ENCODE assay signal across 14 cellular contexts in the genomic region with DNA sequence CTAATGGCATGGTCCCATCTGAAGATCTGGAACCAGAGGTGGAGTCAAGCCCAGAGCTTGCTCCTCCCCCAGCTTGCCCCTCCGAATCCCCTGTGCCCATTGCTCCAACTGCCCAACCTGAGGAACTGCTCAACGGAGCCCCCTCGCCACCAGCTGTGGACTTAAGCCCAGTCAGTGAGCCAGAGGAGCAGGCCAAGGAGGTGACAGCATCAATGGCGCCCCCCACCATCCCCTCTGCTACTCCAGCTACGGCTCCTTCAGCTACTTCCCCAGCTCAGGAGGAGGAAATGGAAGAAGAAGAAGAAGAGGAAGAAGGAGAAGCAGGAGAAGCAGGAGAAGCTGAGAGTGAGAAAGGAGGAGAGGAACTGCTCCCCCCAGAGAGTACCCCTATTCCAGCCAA. TPM values are rescaled to one million over a fixed set of nuclear protein-coding genes. Genes with fewer than 3 reads are reported as not detected.
DNase-seq lines count a peak whose midpoint lies in the region; ATAC-seq, FAIRE-seq and TF ChIP-seq lines count a peak whose summit lies in the region.
"Had no signal": no experiment of that assay in that cellular context is flagged by ENCODE, and none has a peak within 500 bp of the region (broad histone marks: within the 10 kb centered on the region; RNA-seq: fewer than 3 reads in every experiment).

No MANE protein-coding gene starts in this region.

- DNase-seq in stimulated activated naive CD8-positive, alpha-beta T cell treated with anti-CD3 and anti-CD28 coated beads, Interleukin-15, Interleukin-2, amounts not matched to agents 100 U/mL and 50 U/mL, for 24 hours = no peak
- DNase-seq in astrocyte (ENCODE audit: low read depth) (no peak), vagina (ENCODE audit: extremely low spot score in 2 of 2) (no peak), NCI-H128 (lab: John Stamatoyannopoulos, UW; ENCODE audit: unreplicated experiment) (no peak), tibial nerve (ENCODE audit: low spot score in 2 of 2) (no peak), NCI-H510A treated with DMSO at 0.1 percent for 48 hours (lab: John Stamatoyannopoulos, UW) (no peak)
- DNase-seq: foreskin melanocyte; NCI-H146; NCI-H345; NK-92 treated with Interleukin-12 subunit alpha and Interleukin-12 subunit beta, amount 100 ng/mL, for 24 hours; SHP77 treated with DMSO at 0.1 percent for 48 hours had no signal

- peaks cover 99% of the 10 kb centered on the region for H3K79me2 ChIP-seq in astrocyte (ENCODE audit: insufficient read depth, low read length)

- H3K4me3 Mint-ChIP-seq in stimulated activated naive CD8-positive, alpha-beta T cell treated with anti-CD3 and anti-CD28 coated beads, Interleukin-15, Interleukin-2, amounts not matched to agents 100 ng/mL and 50 ng/mL, for 24 hours = no peak overlapping the region
- no peak overlapping the region for H3K4me3 Mint-ChIP-seq in astrocyte (ENCODE audit: unreplicated experiment)

- H3K27ac ChIP-seq in astrocyte (ENCODE audit: low read depth, low read length) (no peak overlapping the region), neutrophil (peak overlapping the region; percentile 67), vagina (peak overlapping the region; percentile 95), tibial nerve (peak overlapping the region in 2 of 4 donors; percentile 38 to 96)

- H3K4me2 ChIP-seq in astrocyte (ENCODE audit: low read length) = no peak overlapping the region

- no peak for FAIRE-seq in astrocyte (lab: Jason Lieb, UNC)

- WGBS in tibial nerve, 2 donors = 81 to 85% methylated on average over 5 of the region's 5 CpGs

- peaks cover 30% of the 10 kb centered on the region for H3K4me1 ChIP-seq in astrocyte (ENCODE audit: insufficient read depth, low read length)
- peaks cover 6 to 20% of the 10 kb centered on the region in 2 experiments for H3K4me1 ChIP-seq in neutrophil (ENCODE audit: control insufficient read depth in 1 of 2, insufficient read depth in 1 of 2, low read depth in 1 of 2, low read length in 1 of 2)
- peaks cover 53% of the 10 kb centered on the region for H3K4me1 ChIP-seq in vagina
- H3K4me1 ChIP-seq in tibial nerve = peaks cover 0 to 67% (median 31%) of the 10 kb centered on the region in 4 donors

- H2AFZ ChIP-seq in astrocyte (ENCODE audit: low read depth, low read length) = no peak overlapping the region

- TF ChIP-seq POLR2A in vagina (IDR thresholded peaks at IDR 0.05) (no peak), tibial nerve (IDR thresholded peaks at IDR 0.05) (no peak)

- H3K4me3 ChIP-seq in astrocyte (ENCODE audit: insufficient read depth, low read depth, low read length) (no peak overlapping the region), neutrophil (ENCODE audit: low read depth in 1 of 2, low read length in 1 of 2) (no peak overlapping the region), vagina (no peak overlapping the region), tibial nerve (no peak overlapping the region)

- H3K27ac Mint-ChIP-seq in stimulated activated naive CD8-positive, alpha-beta T cell treated with anti-CD3 and anti-CD28 coated beads, Interleukin-15, Interleukin-2, amounts not matched to agents 100 ng/mL and 50 ng/mL, for 24 hours = peak overlapping the region; percentile 40
- peak overlapping the region; percentile 58 for H3K27ac Mint-ChIP-seq in astrocyte (ENCODE audit: unreplicated experiment)
- H3K27ac Mint-ChIP-seq: progenitor cell of endocrine pancreas had no signal

- no peak overlapping the region for H3K9ac ChIP-seq in astrocyte (ENCODE audit: low read length)

- no peaks in the 10 kb centered on the region for H3K9me3 Mint-ChIP-seq in stimulated activated naive CD8-positive, alpha-beta T cell treated with anti-CD3 and anti-CD28 coated beads, Interleukin-15, Interleukin-2, amounts not matched to agents 100 ng/mL and 50 ng/mL, for 24 hours
- no peaks in the 10 kb centered on the region for H3K9me3 Mint-ChIP-seq in astrocyte (ENCODE audit: unreplicated experiment)

- no peak for ATAC-seq in stimulated activated naive CD8-positive, alpha-beta T cell treated with anti-CD3 and anti-CD28 coated beads, Interleukin-15, Interleukin-2, amounts not matched to agents 100 U/mL and 50 U/mL, for 24 hours

- H3K9me3 ChIP-seq in astrocyte (ENCODE audit: insufficient read depth, low read depth, low read length) (no peaks in the 10 kb centered on the region), neutrophil (no peaks in the 10 kb centered on the region), vagina (no peaks in the 10 kb centered on the region), tibial nerve (no peaks in the 10 kb centered on the region)

- no peak for TF ChIP-seq EP300 in tibial nerve (IDR thresholded peaks at IDR 0.05)

- H3K36me3 ChIP-seq in astrocyte (ENCODE audit: insufficient read depth, low read length) (peaks cover 71% of the 10 kb centered on the region), neutrophil (peaks cover 67% of the 10 kb centered on the region), vagina (peaks cover 20 to 71% of the 10 kb centered on the region in 2 donors), tibial nerve (peaks cover 12 to 85% (median 50%) of the 10 kb centered on the region in 3 donors)

- H3K4me1 Mint-ChIP-seq in stimulated activated naive CD8-positive, alpha-beta T cell treated with anti-CD3 and anti-CD28 coated beads, Interleukin-15, Interleukin-2, amounts not matched to agents 100 ng/mL and 50 ng/mL, for 24 hours (ENCODE audit: low read depth) = peaks cover 70% of the 10 kb centered on the region
- peaks cover 25% of the 10 kb centered on the region for H3K4me1 Mint-ChIP-seq in astrocyte (ENCODE audit: low read depth, unreplicated experiment)

- no peaks in the 10 kb centered on the region for H3K27me3 Mint-ChIP-seq in stimulated activated naive CD8-positive, alpha-beta T cell treated with anti-CD3 and anti-CD28 coated beads, Interleukin-15, Interleukin-2, amounts not matched to agents 100 ng/mL and 50 ng/mL, for 24 hours
- no peaks in the 10 kb centered on the region for H3K27me3 Mint-ChIP-seq in astrocyte (ENCODE audit: low read depth, unreplicated experiment)
- H3K27me3 Mint-ChIP-seq: progenitor cell of endocrine pancreas had no signal

- TF ChIP-seq CTCF in astrocyte (IDR thresholded peaks at IDR 0.05; ENCODE audit: insufficient read depth, low read depth, low read length) = no peak
- no peak for TF ChIP-seq CTCF in neutrophil (IDR thresholded peaks at IDR 0.05)
- no peak for TF ChIP-seq CTCF in vagina (IDR thresholded peaks at IDR 0.05)
- no peak for TF ChIP-seq CTCF in tibial nerve (IDR thresholded peaks at IDR 0.05)

- intact Hi-C loops in vagina (cut with DNase I) = no loop called here

- H3K27me3 ChIP-seq in astrocyte (ENCODE audit: insufficient read depth, low read length) (no peaks in the 10 kb centered on the region), neutrophil (no peaks in the 10 kb centered on the region), vagina (no peaks in the 10 kb centered on the region), tibial nerve (no peaks in the 10 kb centered on the region)

- peaks cover 99% of the 10 kb centered on the region for H4K20me1 ChIP-seq in astrocyte (ENCODE audit: insufficient read depth, low read length)

- peaks cover 90% of the 10 kb centered on the region for H3K36me3 Mint-ChIP-seq in stimulated activated naive CD8-positive, alpha-beta T cell treated with anti-CD3 and anti-CD28 coated beads, Interleukin-15, Interleukin-2, amounts not matched to agents 100 ng/mL and 50 ng/mL, for 24 hours (ENCODE audit: low read depth)
- H3K36me3 Mint-ChIP-seq in astrocyte (ENCODE audit: low read depth, unreplicated experiment) = peaks cover 40% of the 10 kb centered on the region

RNA-seq across cellular contexts. Expression of a gene that starts 7.3 kb away (rescaled TPM):
- total RNA-seq in astrocyte (490 and 495 TPM in 2 replicates), vagina (207 TPM), tibial nerve (100 to 1,000 TPM; 173 to 248 (median 192) TPM)

RNA-seq across cellular contexts. Expression of a gene that starts 15.7 kb away (rescaled TPM):
- 12.2 TPM in 2 replicates for total RNA-seq in astrocyte
- 28.5 TPM for total RNA-seq in vagina
- 10 to 100 TPM; 35.0 to 45.3 (median 39.6) TPM for total RNA-seq in tibial nerve

RNA-seq across cellular contexts. Expression of a gene that starts 22.6 kb away (rescaled TPM):
- total RNA-seq in astrocyte (496 and 588 TPM in 2 replicates), vagina (108 TPM), tibial nerve (100 to 1,000 TPM; 122 to 226 (median 152) TPM)

RNA-seq across cellular contexts. Expression of a gene that starts 39.7 kb away (rescaled TPM):
- 7.4 and 9.0 TPM in 2 replicates for total RNA-seq in astrocyte
- total RNA-seq in vagina = 8.1 TPM
- 10 to 100 TPM; 51.3 to 86.3 (median 54.9) TPM for total RNA-seq in tibial nerve

RNA-seq across cellular contexts. Expression of a gene that starts 39.8 kb away (rescaled TPM):
- total RNA-seq in astrocyte = 63.2 and 70.3 TPM in 2 replicates
- total RNA-seq in vagina = 64.3 TPM
- 100 to 1,000 TPM in 1 of 4 donors, 10 to 100 TPM in 3; 65.1 to 181 (median 95.3) TPM for total RNA-seq in tibial nerve
